In the genomic region with DNA sequence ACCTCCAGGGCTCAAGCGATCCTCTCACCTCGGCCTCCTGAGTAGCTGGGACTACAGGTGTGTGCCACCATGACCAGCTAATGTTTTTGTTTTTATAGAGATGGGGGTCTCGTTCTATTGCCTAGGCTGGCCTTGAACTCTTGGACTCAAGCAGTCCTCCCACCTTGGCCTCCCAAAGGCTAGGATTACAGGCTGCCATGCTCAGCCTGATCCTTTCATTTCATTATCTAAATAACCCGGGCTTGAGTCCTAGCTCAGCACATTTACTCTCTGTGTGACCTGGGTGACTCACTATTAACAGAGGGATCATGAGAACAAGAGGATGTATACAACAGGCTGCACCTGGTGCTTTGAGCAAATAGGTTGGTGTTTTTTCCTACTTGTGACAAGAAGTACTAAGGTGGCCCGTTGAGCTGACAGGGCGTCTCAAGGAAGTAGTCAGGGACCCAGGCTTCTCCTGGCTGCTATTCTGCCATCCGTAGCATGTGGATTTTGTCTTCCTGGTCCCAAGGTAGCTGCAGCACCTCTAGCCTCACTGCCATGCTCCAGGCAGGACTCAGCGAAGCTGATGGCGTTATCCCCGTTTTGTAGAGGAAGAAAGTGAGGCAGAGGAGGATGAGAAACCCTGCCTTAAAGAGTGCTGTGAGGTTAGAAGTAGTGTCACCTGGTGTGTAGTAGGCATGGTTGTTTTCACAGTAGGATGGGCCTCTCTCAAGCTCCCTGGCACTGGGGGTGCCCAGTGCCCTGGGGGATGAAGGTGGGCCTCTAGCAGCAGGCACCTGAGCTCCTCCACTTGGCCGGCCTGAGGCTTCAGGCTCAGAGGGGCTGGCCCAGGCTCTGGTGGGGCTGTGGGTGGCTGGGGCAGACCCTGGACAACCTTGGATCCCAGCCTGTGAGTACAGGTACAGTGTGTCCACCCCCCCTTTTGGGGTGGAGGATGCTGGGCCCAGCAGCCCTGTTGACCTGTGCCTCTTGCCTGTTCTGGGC, we compare ENCODE assay signal across 14 cellular contexts.
DNase-seq lines count a peak whose midpoint lies in the region; ATAC-seq and TF ChIP-seq lines count a peak whose summit lies in the region.
"Had no signal": no experiment of that assay in that cellular context is flagged by ENCODE, and none has a peak within 500 bp of the region (broad histone marks: within the 10 kb centered on the region; RNA-seq: fewer than 3 reads in every experiment).

No MANE protein-coding gene starts in this region.

- no peak for DNase-seq in CD4-positive, CD25-positive, alpha-beta regulatory T cell
- DNase-seq in activated CD8-positive, alpha-beta T cell treated with anti-CD3 and anti-CD28 coated beads for 36 hours = no peak
- DNase-seq in memory B cell (ENCODE audit: low spot score in 2 of 2) (no peak), activated gamma-delta T cell treated with Interleukin-2 at 50 U/mL for 16 hours (no peak), esophagus muscularis mucosa (ENCODE audit: extremely low spot score) (no peak), HFFc6 (no peak)
- DNase-seq: activated CD4-positive, CD25-positive, alpha-beta regulatory T cell; activated T-cell treated with anti-CD3 and anti-CD28 coated beads, Interleukin-2, amount 50 U/mL, for 4 hours; gastrocnemius medialis; NCI-H1417; substantia nigra had no signal

- no peaks in the 10 kb centered on the region for H3K4me1 ChIP-seq in CD4-positive, CD25-positive, alpha-beta regulatory T cell (ENCODE audit: control insufficient read depth, insufficient read depth, low read length, poor library complexity, severe bottlenecking)
- no peaks in the 10 kb centered on the region for H3K4me1 ChIP-seq in HEK293 (ENCODE audit: control insufficient read depth, insufficient read depth, low read length)
- no peaks in the 10 kb centered on the region for H3K4me1 ChIP-seq in esophagus muscularis mucosa
- H3K4me1 ChIP-seq: gastrocnemius medialis had no signal

- no peaks in the 10 kb centered on the region for H3K9me3 ChIP-seq in CD4-positive, CD25-positive, alpha-beta regulatory T cell (ENCODE audit: control insufficient read depth in 2 of 2, low read length in 2 of 2)
- no peaks in the 10 kb centered on the region for H3K9me3 ChIP-seq in HEK293 (ENCODE audit: control insufficient read depth, insufficient read depth, low read depth, low read length)
- H3K9me3 ChIP-seq in esophagus muscularis mucosa = no peaks in the 10 kb centered on the region
- H3K9me3 ChIP-seq: gastrocnemius medialis, HAP-1 had no signal

- CTCF ChIA-PET in HEK293 (lab: Yijun Ruan, JAX) = interaction anchor here (0.7 kb wide), 1 partner anchor 74 kb away, joined by 3 read pairs; the partner anchor contains the start of gene BCAS4
- CTCF ChIA-PET in activated CD8-positive, alpha-beta T cell treated with anti-CD3 and anti-CD28 coated beads for 36 hours (lab: Charles Lee) = no interaction called here

- TF ChIP-seq POLR2A in esophagus muscularis mucosa (IDR thresholded peaks at IDR 0.05; ENCODE audit: low read depth) = no peak

- no peaks in the 10 kb centered on the region for H3K4me1 Mint-ChIP-seq in CD4-positive, CD25-positive, alpha-beta regulatory T cell
- H3K4me1 Mint-ChIP-seq in activated CD8-positive, alpha-beta T cell treated with anti-CD3 and anti-CD28 coated beads for 36 hours (ENCODE audit: low read depth) = no peaks in the 10 kb centered on the region
- peaks cover 8% of the 10 kb centered on the region for H3K4me1 Mint-ChIP-seq in memory B cell
- H3K4me1 Mint-ChIP-seq in HFFc6 (ENCODE audit: low read depth) = no peaks in the 10 kb centered on the region

- H3K4me3 Mint-ChIP-seq in CD4-positive, CD25-positive, alpha-beta regulatory T cell = no peak overlapping the region
- H3K4me3 Mint-ChIP-seq in activated CD8-positive, alpha-beta T cell treated with anti-CD3 and anti-CD28 coated beads for 36 hours = no peak overlapping the region
- H3K4me3 Mint-ChIP-seq in memory B cell = no peak overlapping the region
- no peak overlapping the region for H3K4me3 Mint-ChIP-seq in HFFc6
- H3K4me3 Mint-ChIP-seq: activated T-cell treated with anti-CD3 and anti-CD28 coated beads, Interleukin-2, amount 50 U/mL, for 4 hours had no signal

- H3K27ac Mint-ChIP-seq in CD4-positive, CD25-positive, alpha-beta regulatory T cell = peak overlapping the region in 2 of 3 donors; percentile 5 to 75
- peak overlapping the region; percentile 5 for H3K27ac Mint-ChIP-seq in activated CD8-positive, alpha-beta T cell treated with anti-CD3 and anti-CD28 coated beads for 36 hours
- H3K27ac Mint-ChIP-seq in memory B cell = peak overlapping the region; percentile 82
- H3K27ac Mint-ChIP-seq in HFFc6 = no peak overlapping the region

- POLR2A ChIA-PET in HEK293 (lab: Yijun Ruan, JAX) = no interaction called here
- POLR2A ChIA-PET in activated CD8-positive, alpha-beta T cell treated with anti-CD3 and anti-CD28 coated beads for 36 hours (lab: Charles Lee) = no interaction called here

- ATAC-seq in CD4-positive, CD25-positive, alpha-beta regulatory T cell (ENCODE audit: low read depth in 2 of 2) = no peak
- no peak for ATAC-seq in activated CD8-positive, alpha-beta T cell treated with anti-CD3 and anti-CD28 coated beads for 36 hours
- ATAC-seq in memory B cell (ENCODE audit: low read depth) (no peak), HG02623 (IDR thresholded peaks at IDR 0.05; ENCODE audit: unreplicated experiment) (no peak)
- ATAC-seq: activated T-cell treated with anti-CD3 and anti-CD28 coated beads, Interleukin-2, amount 50 U/mL, for 4 hours; gastrocnemius medialis had no signal

- no peak for TF ChIP-seq EP300 in esophagus muscularis mucosa (IDR thresholded peaks at IDR 0.05)

- TF ChIP-seq CTCF in HEK293 (tag by site-specific recombination; IDR thresholded peaks at IDR 0.05) (no peak), esophagus muscularis mucosa (IDR thresholded peaks at IDR 0.05) (no peak), HFFc6 (IDR thresholded peaks at IDR 0.05) (no peak)
- no peak for TF ChIP-seq CTCF in activated CD8-positive, alpha-beta T cell treated with anti-CD3 and anti-CD28 coated beads for 36 hours (IDR thresholded peaks at IDR 0.05)

- 94% methylated on average over 11 of the region's 11 CpGs for WGBS in esophagus muscularis mucosa

- H3K36me3 Mint-ChIP-seq in CD4-positive, CD25-positive, alpha-beta regulatory T cell = peaks cover 3% of the 10 kb centered on the region
- peaks cover 3% of the 10 kb centered on the region for H3K36me3 Mint-ChIP-seq in activated CD8-positive, alpha-beta T cell treated with anti-CD3 and anti-CD28 coated beads for 36 hours (ENCODE audit: low read depth)
- peaks cover 7% of the 10 kb centered on the region for H3K36me3 Mint-ChIP-seq in memory B cell
- no peaks in the 10 kb centered on the region for H3K36me3 Mint-ChIP-seq in HFFc6 (ENCODE audit: low read depth)

- intact Hi-C loops in activated CD8-positive, alpha-beta T cell treated with anti-CD3 and anti-CD28 coated beads for 36 hours (cut with micrococcal nuclease) = no loop called here
- intact Hi-C loops in esophagus muscularis mucosa (cut with DNase I) = no loop called here

- H3K36me3 ChIP-seq in CD4-positive, CD25-positive, alpha-beta regulatory T cell (ENCODE audit: control insufficient read depth, insufficient read depth, low read length) = no peaks in the 10 kb centered on the region
- H3K36me3 ChIP-seq in HEK293 (ENCODE audit: control insufficient read depth in 2 of 2, insufficient read depth in 1 of 2, low read length in 2 of 2) (no peaks in the 10 kb centered on the region), esophagus muscularis mucosa (no peaks in the 10 kb centered on the region)
- H3K36me3 ChIP-seq: gastrocnemius medialis, HAP-1 had no signal

- no peaks in the 10 kb centered on the region for H3K27me3 ChIP-seq in CD4-positive, CD25-positive, alpha-beta regulatory T cell (ENCODE audit: control insufficient read depth, insufficient read depth, low read length)
- H3K27me3 ChIP-seq in esophagus muscularis mucosa = no peaks in the 10 kb centered on the region
- H3K27me3 ChIP-seq: gastrocnemius medialis had no signal

- no peaks in the 10 kb centered on the region for H3K27me3 Mint-ChIP-seq in CD4-positive, CD25-positive, alpha-beta regulatory T cell
- no peaks in the 10 kb centered on the region for H3K27me3 Mint-ChIP-seq in activated CD8-positive, alpha-beta T cell treated with anti-CD3 and anti-CD28 coated beads for 36 hours
- H3K27me3 Mint-ChIP-seq in memory B cell = no peaks in the 10 kb centered on the region
- H3K27me3 Mint-ChIP-seq in HFFc6 (ENCODE audit: insufficient read depth) = no peaks in the 10 kb centered on the region; the same call in 1 of the 2 replicates

- no peak overlapping the region for H3K27ac ChIP-seq in CD4-positive, CD25-positive, alpha-beta regulatory T cell (ENCODE audit: insufficient read depth, low read length, poor library complexity, severe bottlenecking)
- no peak overlapping the region for H3K27ac ChIP-seq in HEK293 (ENCODE audit: extremely low read depth, low read depth, low read length)
- H3K27ac ChIP-seq in esophagus muscularis mucosa (replicated peaks in 1 of 4) = no peak overlapping the region
- H3K27ac ChIP-seq: gastrocnemius medialis had no signal

- no peak overlapping the region for H3K4me3 ChIP-seq in CD4-positive, CD25-positive, alpha-beta regulatory T cell (ENCODE audit: low read depth, low read length)
- H3K4me3 ChIP-seq in HEK293 (ENCODE audit: low read depth, low read length) = no peak overlapping the region
- H3K4me3 ChIP-seq in esophagus muscularis mucosa = no peak overlapping the region
- H3K4me3 ChIP-seq: gastrocnemius medialis, HAP-1 had no signal

- no peaks in the 10 kb centered on the region for H3K9me3 Mint-ChIP-seq in CD4-positive, CD25-positive, alpha-beta regulatory T cell
- no peaks in the 10 kb centered on the region for H3K9me3 Mint-ChIP-seq in activated CD8-positive, alpha-beta T cell treated with anti-CD3 and anti-CD28 coated beads for 36 hours
- H3K9me3 Mint-ChIP-seq in memory B cell (no peaks in the 10 kb centered on the region), HFFc6 (no peaks in the 10 kb centered on the region)
- H3K9me3 Mint-ChIP-seq: activated T-cell treated with anti-CD3 and anti-CD28 coated beads, Interleukin-2, amount 50 U/mL, for 4 hours had no signal

TF ChIP-seq in HEK293, 187 proteins besides CTCF, POLR2A, EP300 and RAD21 (continues in another document):
- no peak for TF ChIP-seq ZNF48 (tag by site-specific recombination; IDR thresholded peaks at IDR 0.05)
- no peak for TF ChIP-seq KLF17 (tag by site-specific recombination; IDR thresholded peaks at IDR 0.05)
- no peak for TF ChIP-seq ZBTB7A (tag by site-specific recombination; IDR thresholded peaks at IDR 0.05; ENCODE audit: low read depth)
